In the genomic region with DNA sequence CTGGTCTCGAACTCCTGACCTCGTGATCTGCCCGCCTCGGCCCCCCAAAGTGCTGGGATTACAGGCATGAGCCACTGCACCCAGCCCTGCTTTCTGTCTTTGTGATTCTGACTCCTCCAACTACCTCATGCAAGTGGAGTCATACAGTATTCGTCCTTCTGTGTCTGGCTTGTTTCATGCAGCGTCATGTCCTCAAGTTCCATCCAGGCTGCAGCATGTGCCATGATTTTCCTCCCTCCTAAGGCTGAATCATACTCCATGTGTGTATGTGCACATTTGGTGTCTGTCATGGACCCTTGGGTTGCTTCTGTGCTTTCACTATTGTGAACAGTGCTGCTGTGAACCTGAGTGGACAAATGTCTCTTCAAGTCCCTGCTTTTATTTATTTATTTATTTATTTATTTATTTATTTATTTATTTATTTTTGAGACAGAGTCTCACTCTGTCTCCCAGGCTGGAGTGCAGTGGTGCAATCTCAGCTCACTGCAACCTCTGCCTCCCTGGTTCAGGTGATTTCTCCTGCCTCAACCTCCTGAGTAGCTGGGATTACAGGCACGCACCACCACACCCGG, we compare ENCODE assay signal across 3 cellular contexts. TPM values are rescaled to one million over a fixed set of nuclear protein-coding genes. Genes with fewer than 3 reads are reported as not detected.
"Had no signal": no experiment of that assay in that cellular context is flagged by ENCODE, and none has a peak within 500 bp of the region (broad histone marks: within the 10 kb centered on the region; RNA-seq: fewer than 3 reads in every experiment).

No MANE protein-coding gene starts in this region.

RNA-seq across cellular contexts. Expression of a gene that starts 27.4 kb away (rescaled TPM):
- total RNA-seq: HFFc6, HT1080 had no signal
- polyA plus RNA-seq: IgD-negative memory B cell had no signal
